In genomic region chr16:85275533-85276249, GRCh38 we compare ENCODE assay signal across 1 cellular context.
TF ChIP-seq lines count a peak whose summit lies in the region.

No MANE protein-coding gene starts in this region.

TF ChIP-seq in K562, 482 proteins besides CTCF, POLR2A, EP300 and RAD21 (continued from another document and continues in another):
- no peak for TF ChIP-seq MCM5 (IDR thresholded peaks at IDR 0.05; ENCODE audit: low read depth)
- TF ChIP-seq ILK (tag; IDR thresholded peaks at IDR 0.05; ENCODE audit: borderline replicate concordance, low read depth), result no peak
- TF ChIP-seq, protein P1, sequence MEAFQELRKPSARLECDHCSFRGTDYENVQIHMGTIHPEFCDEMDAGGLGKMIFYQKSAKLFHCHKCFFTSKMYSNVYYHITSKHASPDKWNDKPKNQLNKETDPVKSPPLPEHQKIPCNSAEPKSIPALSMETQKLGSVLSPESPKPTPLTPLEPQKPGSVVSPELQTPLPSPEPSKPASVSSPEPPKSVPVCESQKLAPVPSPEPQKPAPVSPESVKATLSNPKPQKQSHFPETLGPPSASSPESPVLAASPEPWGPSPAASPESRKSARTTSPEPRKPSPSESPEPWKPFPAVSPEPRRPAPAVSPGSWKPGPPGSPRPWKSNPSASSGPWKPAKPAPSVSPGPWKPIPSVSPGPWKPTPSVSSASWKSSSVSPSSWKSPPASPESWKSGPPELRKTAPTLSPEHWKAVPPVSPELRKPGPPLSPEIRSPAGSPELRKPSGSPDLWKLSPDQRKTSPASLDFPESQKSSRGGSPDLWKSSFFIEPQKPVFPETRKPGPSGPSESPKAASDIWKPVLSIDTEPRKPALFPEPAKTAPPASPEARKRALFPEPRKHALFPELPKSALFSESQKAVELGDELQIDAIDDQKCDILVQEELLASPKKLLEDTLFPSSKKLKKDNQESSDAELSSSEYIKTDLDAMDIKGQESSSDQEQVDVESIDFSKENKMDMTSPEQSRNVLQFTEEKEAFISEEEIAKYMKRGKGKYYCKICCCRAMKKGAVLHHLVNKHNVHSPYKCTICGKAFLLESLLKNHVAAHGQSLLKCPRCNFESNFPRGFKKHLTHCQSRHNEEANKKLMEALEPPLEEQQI (IDR thresholded peaks at IDR 0.05), result no peak
- no peak for TF ChIP-seq ZNF511 (CRISPR knock-in tag; IDR thresholded peaks at IDR 0.05)
- TF ChIP-seq, protein P2, sequence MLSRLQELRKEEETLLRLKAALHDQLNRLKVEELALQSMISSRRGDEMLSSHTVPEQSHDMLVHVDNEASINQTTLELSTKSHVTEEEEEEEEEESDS (CRISPR knock-in tag; IDR thresholded peaks at IDR 0.05), result no peak
- no peak for TF ChIP-seq U2AF1 (optimal IDR thresholded peaks at IDR 0.05; ENCODE audit: low read depth, low read length)
- no peak for TF ChIP-seq PML (IDR thresholded peaks at IDR 0.05; ENCODE audit: low read length)
- TF ChIP-seq KAT7 (CRISPR knock-in tag; IDR thresholded peaks at IDR 0.05; ENCODE audit: borderline replicate concordance), result 0 out of 2 replicates have a peak, but pooled peaks have one; percentile 19
- TF ChIP-seq KLF6 (CRISPR knock-in tag; IDR thresholded peaks at IDR 0.05; ENCODE audit: borderline replicate concordance), result no peak
- no peak for TF ChIP-seq PBX2 (CRISPR knock-in tag; IDR thresholded peaks at IDR 0.05; ENCODE audit: low read depth)
- TF ChIP-seq PBX2 (tag; conservative IDR thresholded peaks at IDR 0.05; ENCODE audit: low read depth), result no peak
- no peak for TF ChIP-seq MEF2A (IDR thresholded peaks at IDR 0.05; ENCODE audit: control insufficient read depth, low read depth, low read length)
- TF ChIP-seq TGIF2 (CRISPR knock-in tag; IDR thresholded peaks at IDR 0.05), result no peak
- TF ChIP-seq, protein P3, sequence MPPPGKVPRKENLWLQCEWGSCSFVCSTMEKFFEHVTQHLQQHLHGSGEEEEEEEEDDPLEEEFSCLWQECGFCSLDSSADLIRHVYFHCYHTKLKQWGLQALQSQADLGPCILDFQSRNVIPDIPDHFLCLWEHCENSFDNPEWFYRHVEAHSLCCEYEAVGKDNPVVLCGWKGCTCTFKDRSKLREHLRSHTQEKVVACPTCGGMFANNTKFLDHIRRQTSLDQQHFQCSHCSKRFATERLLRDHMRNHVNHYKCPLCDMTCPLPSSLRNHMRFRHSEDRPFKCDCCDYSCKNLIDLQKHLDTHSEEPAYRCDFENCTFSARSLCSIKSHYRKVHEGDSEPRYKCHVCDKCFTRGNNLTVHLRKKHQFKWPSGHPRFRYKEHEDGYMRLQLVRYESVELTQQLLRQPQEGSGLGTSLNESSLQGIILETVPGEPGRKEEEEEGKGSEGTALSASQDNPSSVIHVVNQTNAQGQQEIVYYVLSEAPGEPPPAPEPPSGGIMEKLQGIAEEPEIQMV (tag; conservative IDR thresholded peaks at IDR 0.05; ENCODE audit: low read depth), result peak; percentile 97
- TF ChIP-seq MYBL2 (IDR thresholded peaks at IDR 0.05; ENCODE audit: low read depth), result no peak
- no peak for TF ChIP-seq MYBL2 (CRISPR knock-in tag; IDR thresholded peaks at IDR 0.05; ENCODE audit: borderline replicate concordance)
- TF ChIP-seq FOSL1 (tag; conservative IDR thresholded peaks at IDR 0.05), result no peak
- TF ChIP-seq PTTG1 (tag; IDR thresholded peaks at IDR 0.05; ENCODE audit: low read depth), result no peak
- TF ChIP-seq MXD1 (CRISPR knock-in tag; IDR thresholded peaks at IDR 0.05; ENCODE audit: borderline replicate concordance, poor library complexity, severe bottlenecking), result no peak
- TF ChIP-seq HMG20A (CRISPR knock-in tag; conservative IDR thresholded peaks at IDR 0.05), result no peak
- TF ChIP-seq ZNF449 (CRISPR knock-in tag; IDR thresholded peaks at IDR 0.05), result no peak
- peak; percentile 54 to 75 for TF ChIP-seq MAZ (CRISPR knock-in tag; conservative IDR thresholded peaks at IDR 0.05 in 1 of 2, IDR thresholded peaks at IDR 0.05 in 1 of 2)
- TF ChIP-seq RFX5 (IDR thresholded peaks at IDR 0.05; ENCODE audit: low read depth, low read length), result no peak
- TF ChIP-seq ZC3H8 (IDR thresholded peaks at IDR 0.05), result no peak
- TF ChIP-seq PPARD (CRISPR knock-in tag; IDR thresholded peaks at IDR 0.05), result no peak
- peak; percentile 86 for TF ChIP-seq ZBTB5 (IDR thresholded peaks at IDR 0.05)
- no peak for TF ChIP-seq ZNF79 (CRISPR knock-in tag; IDR thresholded peaks at IDR 0.05; ENCODE audit: low read depth)
- no peak for TF ChIP-seq CHD2 (IDR thresholded peaks at IDR 0.05; ENCODE audit: low read depth, low read length)
- no peak for TF ChIP-seq ZFX (CRISPR knock-in tag; IDR thresholded peaks at IDR 0.05)
- TF ChIP-seq ZMIZ1 (IDR thresholded peaks at IDR 0.05; ENCODE audit: low read depth in 2 of 2, low read length in 2 of 2), result 0 out of 4 replicates have a peak, but pooled peaks of 1 of the 2 experiments have one; percentile 52
- TF ChIP-seq ZBTB12 (CRISPR knock-in tag; IDR thresholded peaks at IDR 0.05), result no peak
- no peak for TF ChIP-seq TAF9B (IDR thresholded peaks at IDR 0.05; ENCODE audit: partially characterized antibody)
- no peak for TF ChIP-seq POLR3A (IDR thresholded peaks at IDR 0.05; ENCODE audit: borderline replicate concordance, extremely low read depth, insufficient read depth, insufficient read length)
- TF ChIP-seq TBP (optimal IDR thresholded peaks at IDR 0.05; ENCODE audit: low read depth, low read length), result no peak
- TF ChIP-seq ZKSCAN3 (CRISPR knock-in tag; IDR thresholded peaks at IDR 0.05), result no peak
- no peak for TF ChIP-seq GABPA (tag; conservative IDR thresholded peaks at IDR 0.05; ENCODE audit: low read depth)
- TF ChIP-seq ZNF717 (CRISPR knock-in tag; IDR thresholded peaks at IDR 0.05), result no peak
- TF ChIP-seq, protein P4, sequence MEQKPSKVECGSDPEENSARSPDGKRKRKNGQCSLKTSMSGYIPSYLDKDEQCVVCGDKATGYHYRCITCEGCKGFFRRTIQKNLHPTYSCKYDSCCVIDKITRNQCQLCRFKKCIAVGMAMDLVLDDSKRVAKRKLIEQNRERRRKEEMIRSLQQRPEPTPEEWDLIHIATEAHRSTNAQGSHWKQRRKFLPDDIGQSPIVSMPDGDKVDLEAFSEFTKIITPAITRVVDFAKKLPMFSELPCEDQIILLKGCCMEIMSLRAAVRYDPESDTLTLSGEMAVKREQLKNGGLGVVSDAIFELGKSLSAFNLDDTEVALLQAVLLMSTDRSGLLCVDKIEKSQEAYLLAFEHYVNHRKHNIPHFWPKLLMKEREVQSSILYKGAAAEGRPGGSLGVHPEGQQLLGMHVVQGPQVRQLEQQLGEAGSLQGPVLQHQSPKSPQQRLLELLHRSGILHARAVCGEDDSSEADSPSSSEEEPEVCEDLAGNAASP (IDR thresholded peaks at IDR 0.05), result no peak
- no peak for TF ChIP-seq KDM4B (IDR thresholded peaks at IDR 0.05; ENCODE audit: borderline replicate concordance in 2 of 2, low read depth in 1 of 2)
